ENCODE assay signal across 1 cellular context in the genomic region with DNA sequence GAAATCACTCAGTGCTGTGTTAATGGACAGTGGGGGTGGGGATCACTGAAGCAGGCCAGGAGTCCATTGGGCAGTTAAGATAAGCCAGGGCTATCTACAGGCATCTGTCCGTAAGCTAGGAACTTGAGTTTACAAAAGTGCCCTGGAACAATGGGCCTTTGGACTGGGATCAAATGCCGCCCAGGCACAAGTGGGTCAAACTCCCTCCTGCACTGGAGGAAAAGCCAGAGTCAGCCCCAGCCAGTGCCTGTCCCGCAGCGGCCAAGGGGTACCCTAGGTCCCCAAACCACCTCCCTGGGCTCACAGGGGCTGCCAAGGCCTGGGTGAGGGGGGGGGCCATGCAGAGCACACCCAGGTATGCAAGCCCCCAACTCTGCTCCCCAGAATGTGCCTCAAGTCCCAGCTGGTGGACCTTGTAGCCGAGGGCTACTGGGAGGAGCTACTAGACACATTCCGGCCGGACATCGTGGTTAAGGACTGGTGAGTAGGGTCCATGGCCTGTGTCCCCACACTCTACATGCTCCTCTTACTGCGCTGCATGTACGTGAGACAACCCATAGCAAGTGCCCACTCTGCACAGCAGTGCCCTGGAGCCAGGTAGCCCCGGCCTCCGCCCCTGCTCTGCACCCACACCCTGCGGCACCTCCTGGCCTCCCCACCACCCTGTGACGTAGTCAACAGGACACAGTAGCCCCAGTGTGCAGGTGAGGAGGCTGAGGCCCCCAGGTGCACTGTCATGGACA.
TF ChIP-seq lines count a peak whose summit lies in the region.

No MANE protein-coding gene starts in this region.

TF ChIP-seq in K562, 482 proteins besides CTCF, POLR2A, EP300 and RAD21 (continued from another document):
- TF ChIP-seq, protein P1, sequence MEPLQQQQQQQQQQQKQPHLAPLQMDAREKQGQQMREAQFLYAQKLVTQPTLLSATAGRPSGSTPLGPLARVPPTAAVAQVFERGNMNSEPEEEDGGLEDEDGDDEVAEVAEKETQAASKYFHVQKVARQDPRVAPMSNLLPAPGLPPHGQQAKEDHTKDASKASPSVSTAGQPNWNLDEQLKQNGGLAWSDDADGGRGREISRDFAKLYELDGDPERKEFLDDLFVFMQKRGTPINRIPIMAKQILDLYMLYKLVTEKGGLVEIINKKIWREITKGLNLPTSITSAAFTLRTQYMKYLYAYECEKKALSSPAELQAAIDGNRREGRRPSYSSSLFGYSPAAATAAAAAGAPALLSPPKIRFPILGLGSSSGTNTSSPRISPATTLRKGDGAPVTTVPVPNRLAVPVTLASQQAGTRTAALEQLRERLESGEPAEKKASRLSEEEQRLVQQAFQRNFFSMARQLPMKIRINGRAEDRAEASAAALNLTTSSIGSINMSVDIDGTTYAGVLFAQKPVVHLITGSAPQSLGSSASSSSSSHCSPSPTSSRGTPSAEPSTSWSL (CRISPR knock-in tag; IDR thresholded peaks at IDR 0.05; ENCODE audit: borderline replicate concordance), result no peak
- peak; percentile 91 for TF ChIP-seq MEIS2 (IDR thresholded peaks at IDR 0.05; ENCODE audit: partially characterized antibody)
- TF ChIP-seq, protein P2, sequence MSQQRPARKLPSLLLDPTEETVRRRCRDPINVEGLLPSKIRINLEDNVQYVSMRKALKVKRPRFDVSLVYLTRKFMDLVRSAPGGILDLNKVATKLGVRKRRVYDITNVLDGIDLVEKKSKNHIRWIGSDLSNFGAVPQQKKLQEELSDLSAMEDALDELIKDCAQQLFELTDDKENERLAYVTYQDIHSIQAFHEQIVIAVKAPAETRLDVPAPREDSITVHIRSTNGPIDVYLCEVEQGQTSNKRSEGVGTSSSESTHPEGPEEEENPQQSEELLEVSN (IDR thresholded peaks at IDR 0.05; ENCODE audit: borderline replicate concordance in 1 of 2, extremely low read depth in 1 of 2, insufficient read depth in 1 of 2, insufficient read length in 1 of 2, low read depth in 1 of 2, low read length in 1 of 2, poor library complexity in 1 of 2, severe bottlenecking in 1 of 2), result no peak
- TF ChIP-seq ZNF212 (CRISPR knock-in tag; IDR thresholded peaks at IDR 0.05), result no peak
